Comparison of ENCODE assay signal across 21 cellular contexts in genomic region chr12:87283111-87283510, GRCh38.
"Had no signal": no experiment of that assay in that cellular context is flagged by ENCODE, and none has a peak within 500 bp of the region (broad histone marks: within the 10 kb centered on the region; RNA-seq: fewer than 3 reads in every experiment).

No MANE protein-coding gene starts in this region.

- H3K4me3 ChIP-seq: K562 had no signal

- DNase-seq: Kasumi-1; MM.1S; NCI-H1105; NCI-H1417; NCI-H1436 treated with DMSO at 0.1 percent for 48 hours; NCI-H1694; NCI-H187 treated with DMSO at 0.1 percent for 48 hours; NCI-H2029 treated with DMSO at 0.1 percent for 48 hours; NCI-H2171; NCI-H226; NCI-H446; NCI-H510A; NCI-H526; NK-92 treated with Interleukin-12 subunit alpha and Interleukin-12 subunit beta, amount 100 ng/mL, for 24 hours; PC-3; SHP77; T-helper 1 cell had no signal

- H3K27ac ChIP-seq: HL-60, KMS-11, RWPE1 had no signal
